Comparison of ENCODE assay signal across 8 cellular contexts in the genomic region with DNA sequence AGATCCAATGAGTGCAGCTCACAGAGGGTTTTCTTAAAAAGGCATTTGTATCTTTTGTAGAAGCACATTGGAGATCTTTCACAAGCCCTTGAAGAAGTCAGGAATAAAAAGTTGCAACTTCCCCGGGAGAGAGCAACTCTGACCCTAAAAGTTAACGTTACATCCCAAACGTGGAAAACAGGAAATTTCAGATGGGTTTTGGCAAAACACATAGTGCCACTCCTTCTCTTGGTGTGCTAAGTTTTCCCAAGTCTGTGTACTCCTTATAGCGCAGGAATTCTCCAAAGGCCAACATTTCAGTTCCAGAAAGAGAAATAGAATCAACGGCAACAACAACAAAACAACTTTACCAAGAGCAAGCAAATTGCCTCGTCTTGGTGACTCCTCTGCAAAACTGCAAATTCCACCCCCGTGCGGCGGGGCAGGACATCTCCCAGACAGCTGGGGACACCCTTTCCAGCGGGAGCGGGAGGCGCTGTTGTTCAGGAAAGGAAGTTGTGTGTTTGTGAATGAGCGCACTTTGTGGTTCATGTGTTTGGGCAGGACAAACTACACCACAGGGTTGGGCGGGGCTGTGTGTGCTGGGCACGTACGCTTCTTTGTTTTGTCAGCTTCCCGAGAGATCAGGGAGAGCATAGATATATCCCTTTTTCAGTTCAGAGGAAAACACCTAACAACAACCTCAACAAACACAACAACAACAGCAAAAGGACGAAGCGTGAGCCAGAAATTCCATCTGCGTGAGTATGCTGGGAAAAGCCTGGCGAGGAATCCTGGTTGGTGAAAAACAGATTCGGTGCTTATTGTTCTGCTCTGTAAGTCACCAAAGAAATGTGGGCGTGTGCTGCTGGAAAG.
A peak's percentile ranks its signal among the peaks of the same experiment; 100 is the strongest.
DNase-seq lines count a peak whose midpoint lies in the region; ATAC-seq, FAIRE-seq and TF ChIP-seq lines count a peak whose summit lies in the region.

No MANE protein-coding gene starts in this region.

- H2AFZ ChIP-seq in endothelial cell of umbilical vein (ENCODE audit: low read depth, low read length): peak overlapping the region; percentile 2

- CTCF ChIA-PET in endothelial cell of umbilical vein (lab: Charles Lee): interaction anchor here (0.6 to 2.0 kb wide), 10 partner anchors 11 to 615 kb away, joined by 3 to 8 read pairs (median 3); no protein-coding TSS in a partner anchor

- peak overlapping the region; percentile 90 for H3K9ac ChIP-seq in endothelial cell of umbilical vein (replicated peaks; ENCODE audit: extremely low read depth, insufficient read depth, low read length)

- TSS peak; percentile 85 for BruUV-seq in endothelial cell of umbilical vein (replicated peaks; lab: Mats Ljungman, UMichigan)

- ATAC-seq in RWPE2 (ENCODE audit: low read depth): peak; percentile 66

- peak; percentile 49 for TF ChIP-seq CTCF in RWPE2 (IDR thresholded peaks at IDR 0.05; ENCODE audit: poor library complexity, severe bottlenecking)
- TF ChIP-seq CTCF in endothelial cell of umbilical vein (IDR thresholded peaks at IDR 0.05; ENCODE audit: extremely low read depth in 1 of 2, insufficient read depth in 1 of 2, low read depth in 1 of 2, low read length in 2 of 2): peak; percentile 63 to 71
- no peak for TF ChIP-seq CTCF in GM10266 (IDR thresholded peaks at IDR 0.05; ENCODE audit: control insufficient read depth, insufficient read depth, low read depth, missing control alignments)

- H3K4me1 ChIP-seq in RWPE2 (ENCODE audit: insufficient read depth, poor library complexity, severe bottlenecking) (peaks cover 42% of the 10 kb centered on the region), endothelial cell of umbilical vein (ENCODE audit: control insufficient read depth, extremely low read depth, insufficient read depth, low read length) (peaks cover 44% of the 10 kb centered on the region)

- DNase-seq in GM03348 (ENCODE audit: low spot score) (peak; percentile 77), RWPE2 (ENCODE audit: low spot score) (peak; percentile 80), endothelial cell of umbilical vein (ENCODE audit: low read depth, low spot score) (peak; percentile 99), myocyte (ENCODE audit: low read depth) (peak; percentile 98), GM10266 (ENCODE audit: extremely low spot score) (no peak), erythroblast (lab: John Stamatoyannopoulos, UW) (no peak), activated gamma-delta T cell (lab: John Stamatoyannopoulos, UW) (no peak), NCI-H1694 treated with DMSO at 0.1 percent for 48 hours (lab: John Stamatoyannopoulos, UW) (no peak)

- no peaks in the 10 kb centered on the region for H3K79me2 ChIP-seq in endothelial cell of umbilical vein (ENCODE audit: control insufficient read depth, insufficient read depth, low read length)

- no peaks in the 10 kb centered on the region for H3K36me3 ChIP-seq in RWPE2 (ENCODE audit: low read depth)
- H3K36me3 ChIP-seq in endothelial cell of umbilical vein (ENCODE audit: control insufficient read depth in 2 of 2, extremely low read depth in 1 of 2, insufficient read depth in 2 of 2, low read length in 2 of 2): no peaks in the 10 kb centered on the region

- H3K27me3 ChIP-seq in RWPE2 (ENCODE audit: insufficient read depth, poor library complexity, severe bottlenecking) (no peaks in the 10 kb centered on the region), endothelial cell of umbilical vein (ENCODE audit: control insufficient read depth in 2 of 2, insufficient read depth in 2 of 2, low read length in 2 of 2) (no peaks in the 10 kb centered on the region)

- no peaks in the 10 kb centered on the region for H4K20me1 ChIP-seq in endothelial cell of umbilical vein (replicated peaks; ENCODE audit: control insufficient read depth, extremely low read depth, insufficient read depth, low read length)

- H3K4me3 ChIP-seq in RWPE2 (ENCODE audit: severe bottlenecking) (no peak overlapping the region), endothelial cell of umbilical vein (replicated peaks in 1 of 3; ENCODE audit: insufficient read depth in 1 of 3, low read depth in 1 of 3, low read length in 3 of 3) (peak overlapping the region in 1 of 3 experiments; percentile 45)

- TF ChIP-seq POLR2A in endothelial cell of umbilical vein (IDR thresholded peaks at IDR 0.05; ENCODE audit: low read depth, low read length) (peak; percentile 18), erythroblast (IDR thresholded peaks at IDR 0.05; ENCODE audit: low read length) (no peak)

- intact Hi-C loops in endothelial cell of umbilical vein (cut with micrococcal nuclease): loop anchor here (1.0 to 5.0 kb wide), 22 partner anchors 12 to 1345 kb away; no protein-coding TSS in a partner anchor

- peak overlapping the region; percentile 65 for H3K4me2 ChIP-seq in endothelial cell of umbilical vein (ENCODE audit: insufficient read depth, low read length)

- no peaks in the 10 kb centered on the region for H3K9me3 ChIP-seq in RWPE2 (ENCODE audit: severe bottlenecking)
- H3K9me3 ChIP-seq in endothelial cell of umbilical vein (replicated peaks; ENCODE audit: control insufficient read depth, insufficient read depth, low read length): no peaks in the 10 kb centered on the region

- dilution Hi-C loops in endothelial cell of umbilical vein (cut with MboI; ENCODE audit: extremely low pct_ligation_motif_present, low sequenced_read_pairs): no loop called here

- H3K27ac ChIP-seq in RWPE2 (ENCODE audit: poor library complexity, severe bottlenecking): peak overlapping the region; percentile 95
- peak overlapping the region; percentile 100 for H3K27ac ChIP-seq in endothelial cell of umbilical vein (ENCODE audit: insufficient read depth, low read depth, low read length)

- no peaks in the 10 kb centered on the region for H3K9me1 ChIP-seq in endothelial cell of umbilical vein (replicated peaks; ENCODE audit: control insufficient read depth, extremely low read depth, insufficient read depth, low read length)

- peak; percentile 96 for FAIRE-seq in endothelial cell of umbilical vein (lab: Jason Lieb, UNC)

- POLR2A ChIA-PET in endothelial cell of umbilical vein (lab: Charles Lee): interaction anchor here (1.3 kb wide), 1 partner anchor 318 kb away, joined by 4 read pairs; a partner anchor contains a TSS

TF ChIP-seq in endothelial cell of umbilical vein, 7 proteins besides CTCF, POLR2A, EP300 and RAD21:
- TF ChIP-seq, protein P1, sequence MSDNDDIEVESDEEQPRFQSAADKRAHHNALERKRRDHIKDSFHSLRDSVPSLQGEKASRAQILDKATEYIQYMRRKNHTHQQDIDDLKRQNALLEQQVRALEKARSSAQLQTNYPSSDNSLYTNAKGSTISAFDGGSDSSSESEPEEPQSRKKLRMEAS (IDR thresholded peaks at IDR 0.05; ENCODE audit: insufficient read depth, insufficient read length): no peak
- peak; percentile 58 for TF ChIP-seq POLR2AphosphoS5 (IDR thresholded peaks at IDR 0.05; ENCODE audit: insufficient read depth, low read depth, low read length)
- peak; percentile 95 for TF ChIP-seq JUN (IDR thresholded peaks at IDR 0.05; ENCODE audit: borderline replicate concordance, insufficient read depth, insufficient read length, low read depth)
- TF ChIP-seq GATA2 (IDR thresholded peaks at IDR 0.05; ENCODE audit: insufficient read depth, insufficient read length, low read depth, low read length): peak; percentile 35
- TF ChIP-seq EZH2 (IDR thresholded peaks at IDR 0.05; ENCODE audit: borderline replicate concordance, low read depth, low read length, severe bottlenecking): no peak
- peak; percentile 86 for TF ChIP-seq FOS (IDR thresholded peaks at IDR 0.05; ENCODE audit: borderline replicate concordance, insufficient read depth, low read length)
- TF ChIP-seq MYC (IDR thresholded peaks at IDR 0.05; ENCODE audit: low read depth, low read length): peak; percentile 5
TF ChIP-seq in endothelial cell of umbilical vein: peak in this region for 5.

Comparison
In these comparisons a context has a peak if more than half of its experiments do, and no peak if none do; other contexts are left out.
1. DNase-seq: peak in GM03348 (single experiment), RWPE2 (single experiment), endothelial cell of umbilical vein (single experiment) and myocyte (single experiment); none in GM10266 (single experiment), erythroblast (0 of 2), activated gamma-delta T cell (single experiment) and NCI-H1694 treated with DMSO at 0.1 percent for 48 hours (single experiment).